In the genomic region with DNA sequence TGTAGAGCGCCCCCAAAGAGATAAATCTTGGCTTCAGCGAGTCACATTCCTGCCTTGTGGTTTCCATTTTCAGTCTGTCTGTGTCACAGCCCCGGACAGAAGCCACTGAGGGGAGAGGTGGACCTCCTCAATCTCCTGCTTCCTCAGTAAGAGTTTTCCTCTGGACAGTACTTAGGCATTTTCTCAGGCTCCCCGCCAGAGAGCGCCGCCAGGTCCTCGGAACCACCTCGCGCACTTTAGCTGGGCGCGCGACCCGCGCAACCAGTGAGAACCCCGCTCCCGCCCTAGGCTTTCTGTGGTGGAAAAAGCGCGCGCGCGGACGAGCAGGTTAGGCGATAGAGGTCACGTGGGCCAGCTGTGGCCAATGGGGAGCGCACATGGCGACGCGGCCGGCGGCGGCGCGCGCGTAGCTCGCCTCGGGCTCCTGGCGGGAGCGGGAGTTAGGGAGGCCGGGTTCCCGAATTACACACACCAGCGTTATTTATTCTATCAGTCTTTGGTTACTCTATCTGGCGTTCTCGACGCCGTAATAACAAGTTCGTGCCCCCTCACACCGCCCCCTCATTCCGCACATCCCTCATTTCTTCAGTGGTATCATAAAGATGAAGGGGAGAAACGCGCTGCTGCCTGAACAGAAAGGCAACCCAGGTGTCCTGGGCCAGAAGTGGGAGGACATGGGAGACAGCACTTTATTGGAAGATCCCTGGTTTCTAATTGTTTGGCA, we compare ENCODE assay signal across 8 cellular contexts.
DNase-seq lines count a peak whose midpoint lies in the region; ATAC-seq lines count a peak whose summit lies in the region.

No MANE protein-coding gene starts in this region.

- H3K36me3 Mint-ChIP-seq in central memory CD8-positive, alpha-beta T cell (ENCODE audit: insufficient read depth) = peaks cover 10% of the 10 kb centered on the region

- peaks cover 18% of the 10 kb centered on the region for H3K4me1 Mint-ChIP-seq in central memory CD8-positive, alpha-beta T cell

- ATAC-seq in GM19025 (IDR thresholded peaks at IDR 0.05; ENCODE audit: low read depth, unreplicated experiment) (peak; percentile 97), HG03280 (IDR thresholded peaks at IDR 0.05; ENCODE audit: unreplicated experiment) (peak; percentile 95)
- peak; percentile 99 for ATAC-seq in central memory CD8-positive, alpha-beta T cell (replicated peaks; ENCODE audit: extremely low read depth, poor library complexity, severe bottlenecking)

- peak overlapping the region; percentile 77 for H3K27ac Mint-ChIP-seq in central memory CD8-positive, alpha-beta T cell (ENCODE audit: low read depth)

- H3K27me3 Mint-ChIP-seq in central memory CD8-positive, alpha-beta T cell = no peaks in the 10 kb centered on the region

- no peaks in the 10 kb centered on the region for H3K9me3 Mint-ChIP-seq in central memory CD8-positive, alpha-beta T cell

- DNase-seq in AML-193 (lab: John Stamatoyannopoulos, UW) (peak; percentile 99 to 100), NCI-H345 (lab: John Stamatoyannopoulos, UW) (peak; percentile 99), islet precursor cell (peak; percentile 99)
- DNase-seq in activated CD4-positive, CD25-positive, alpha-beta regulatory T cell (lab: John Stamatoyannopoulos, UW) = peak; percentile 95 to 98 (median 96)
- peak; percentile 95 to 96 for DNase-seq in central memory CD8-positive, alpha-beta T cell (ENCODE audit: low spot score in 2 of 2)
- peak; percentile 98 for DNase-seq in stimulated activated CD4-positive, alpha-beta T cell treated with anti-CD3 and anti-CD28 coated beads, Interleukin-12 subunit alpha, Interleukin-12 subunit beta, amount 100 ng/mL, for 4 hours

- peak overlapping the region; percentile 88 for H3K4me3 Mint-ChIP-seq in central memory CD8-positive, alpha-beta T cell

Comparison
In these comparisons a context has a peak if more than half of its experiments do, and no peak if none do; other contexts are left out.
1. Peak in every context shown above with its lines: DNase-seq and ATAC-seq.